ENCODE assay signal across 8 cellular contexts in genomic region chr11:8080674-8081590, GRCh38. TPM values are rescaled to one million over a fixed set of nuclear protein-coding genes. Genes with fewer than 3 reads are reported as not detected.
DNase-seq lines count a peak whose midpoint lies in the region; ATAC-seq lines count a peak whose summit lies in the region.

Gene TUB, plus strand, starts transcription at chr11:8081211. Its CDS starts 300 bp downstream, at chr11:8081511.

- H2AK5ac ChIP-seq in trophoblast cell (ENCODE audit: low read length) = no peak within 1 kb of the TSS

- H3K79me2 ChIP-seq in trophoblast cell (ENCODE audit: control insufficient read depth, insufficient read depth, low read length, poor library complexity) = peaks cover 1% of the 10 kb centered on the region

- peak within 1 kb of the TSS; percentile 67 for H3K14ac ChIP-seq in trophoblast cell (ENCODE audit: low read length)

- no peak for ATAC-seq in GM18498 (IDR thresholded peaks at IDR 0.05; ENCODE audit: unreplicated experiment)
- no peak for ATAC-seq in HG02852 (IDR thresholded peaks at IDR 0.05; ENCODE audit: unreplicated experiment)

- no peaks in the 10 kb centered on the region for H3K9me3 Mint-ChIP-seq in activated naive CD4-positive, alpha-beta T cell treated with anti-CD3 and anti-CD28 coated beads, Interleukin-2, amount 10 ng/mL, durations not matched to agents 7 days and 5 days

- H3K27ac ChIP-seq in trophoblast cell (ENCODE audit: low read depth, low read length) = no peak within 1 kb of the TSS

- peak within 1 kb of the TSS; percentile 92 for H3K4me2 ChIP-seq in trophoblast cell (ENCODE audit: low read length)

- CTCF ChIA-PET in activated naive CD4-positive, alpha-beta T cell treated with anti-CD3 and anti-CD28 coated beads, Interleukin-2, amount 10 ng/mL, durations not matched to agents 7 days and 5 days (lab: Charles Lee) = interaction anchor here (0.7 to 1.7 kb wide), 3 partner anchors 19 to 75 kb away, joined by 3 to 11 read pairs (median 5); no protein-coding TSS in a partner anchor

- peak within 1 kb of the TSS; percentile 11 for H4K12ac ChIP-seq in trophoblast cell (ENCODE audit: low read depth, low read length)

- no CpG with 5 or more reads among the region's 104 CpGs for WGBS in trophoblast cell (ENCODE audit: extremely low coverage, insufficient coverage, insufficient read length)

- peaks cover 66% of the 10 kb centered on the region for H3K27me3 Mint-ChIP-seq in activated naive CD4-positive, alpha-beta T cell treated with anti-CD3 and anti-CD28 coated beads, Interleukin-2, amount 10 ng/mL, durations not matched to agents 7 days and 5 days

- peak within 1 kb of the TSS; percentile 55 for H3K4me3 Mint-ChIP-seq in activated naive CD4-positive, alpha-beta T cell treated with anti-CD3 and anti-CD28 coated beads, Interleukin-2, amount 10 ng/mL, durations not matched to agents 7 days and 5 days

- no peak within 1 kb of the TSS for H3K27ac Mint-ChIP-seq in activated naive CD4-positive, alpha-beta T cell treated with anti-CD3 and anti-CD28 coated beads, Interleukin-2, amount 10 ng/mL, durations not matched to agents 7 days and 5 days

- no peaks in the 10 kb centered on the region for H3K36me3 Mint-ChIP-seq in activated naive CD4-positive, alpha-beta T cell treated with anti-CD3 and anti-CD28 coated beads, Interleukin-2, amount 10 ng/mL, durations not matched to agents 7 days and 5 days

- peak; percentile 6 for DNase-seq in stimulated activated CD4-positive, alpha-beta T cell treated with anti-CD3 and anti-CD28 coated beads, Interleukin-12 subunit alpha, Interleukin-12 subunit beta, amount 100 ng/mL, for 4 hours
- DNase-seq in stimulated activated CD4-positive, alpha-beta T cell treated with anti-CD3 and anti-CD28 coated beads, Interleukin-4, amount 100 ng/mL, for 24 hours = no peak
- DNase-seq in activated naive CD4-positive, alpha-beta T cell treated with anti-CD3 and anti-CD28 coated beads, Interleukin-2, amount 10 ng/mL, durations not matched to agents 7 days and 5 days = no peak
- DNase-seq in cardiac septum (ENCODE audit: low spot score) (no peak), trophoblast cell (peak; percentile 19 to 36), HCEC 1CT (no peak)

- no peaks in the 10 kb centered on the region for H3K9me3 ChIP-seq in trophoblast cell (ENCODE audit: insufficient read depth, low read depth, low read length)

- peak within 1 kb of the TSS; percentile 15 for H3K4ac ChIP-seq in trophoblast cell (ENCODE audit: low read depth, low read length)

- peak within 1 kb of the TSS; percentile 42 for H4K8ac ChIP-seq in trophoblast cell (ENCODE audit: low read depth, low read length)

- H3K4me3 ChIP-seq in trophoblast cell (ENCODE audit: low read depth, low read length) = peak within 1 kb of the TSS; percentile 75

- peak within 1 kb of the TSS; percentile 56 for H2AFZ ChIP-seq in trophoblast cell (ENCODE audit: insufficient read depth, low read length, poor library complexity)

- peak within 1 kb of the TSS; percentile 34 for H3K9ac ChIP-seq in trophoblast cell (ENCODE audit: low read length)

- H2BK120ac ChIP-seq in trophoblast cell (ENCODE audit: insufficient read depth, low read length, poor library complexity) = no peak within 1 kb of the TSS

- no peaks in the 10 kb centered on the region for H3K27me3 ChIP-seq in trophoblast cell (ENCODE audit: insufficient read depth, low read length)

- H3K4me1 Mint-ChIP-seq in activated naive CD4-positive, alpha-beta T cell treated with anti-CD3 and anti-CD28 coated beads, Interleukin-2, amount 10 ng/mL, durations not matched to agents 7 days and 5 days = peaks cover 4% of the 10 kb centered on the region

- no peaks in the 10 kb centered on the region for H3K36me3 ChIP-seq in trophoblast cell (ENCODE audit: control insufficient read depth in 1 of 2, insufficient read depth in 2 of 2, low read length in 2 of 2)

- no peak within 1 kb of the TSS for H3K23ac ChIP-seq in trophoblast cell (ENCODE audit: low read length)

- H3K18ac ChIP-seq in trophoblast cell (ENCODE audit: low read length) = peak within 1 kb of the TSS; percentile 49

- peak within 1 kb of the TSS; percentile 32 for H4K91ac ChIP-seq in trophoblast cell (ENCODE audit: low read depth, low read length)

- no peak within 1 kb of the TSS for H2BK5ac ChIP-seq in trophoblast cell (ENCODE audit: low read depth, low read length, poor library complexity)

- H2BK12ac ChIP-seq in trophoblast cell (ENCODE audit: low read length) = no peak within 1 kb of the TSS

- peaks cover 6% of the 10 kb centered on the region for H3K79me1 ChIP-seq in trophoblast cell (ENCODE audit: low read length)

- peaks cover 20 to 25% of the 10 kb centered on the region in 2 experiments for H3K4me1 ChIP-seq in trophoblast cell (ENCODE audit: control insufficient read depth in 1 of 2, insufficient read depth in 2 of 2, low read length in 2 of 2)

- intact Hi-C loops in cardiac septum (cut with DNase I) = no loop called here

RNA-seq across cellular contexts. Expression of gene TUB, which starts in this region (rescaled TPM):
- total RNA-seq in cardiac septum = 12.2 TPM
- 5.3 and 5.7 TPM in 2 replicates for polyA plus RNA-seq in trophoblast cell (2013)

Comparison
In these comparisons a context has a peak if more than half of its experiments do, and no peak if none do; other contexts are left out.
1. DNase-seq: peak in stimulated activated CD4-positive, alpha-beta T cell treated with anti-CD3 and anti-CD28 coated beads, Interleukin-12 subunit alpha, Interleukin-12 subunit beta, amount 100 ng/mL, for 4 hours (single experiment) and trophoblast cell (2 of 2); none in stimulated activated CD4-positive, alpha-beta T cell treated with anti-CD3 and anti-CD28 coated beads, Interleukin-4, amount 100 ng/mL, for 24 hours (single experiment), activated naive CD4-positive, alpha-beta T cell treated with anti-CD3 and anti-CD28 coated beads, Interleukin-2, amount 10 ng/mL, durations not matched to agents 7 days and 5 days (single experiment), cardiac septum (single experiment) and HCEC 1CT (single experiment).